ENCODE assay signal across 26 cellular contexts in genomic region chr9:135336722-135337490, GRCh38.
A peak's percentile ranks its signal among the peaks of the same experiment; 100 is the strongest.
DNase-seq lines count a peak whose midpoint lies in the region; ATAC-seq, FAIRE-seq and TF ChIP-seq lines count a peak whose summit lies in the region.
"Had no signal": no experiment of that assay in that cellular context is flagged by ENCODE, and none has a peak within 500 bp of the region (broad histone marks: within the 10 kb centered on the region; RNA-seq: fewer than 3 reads in every experiment).

No MANE protein-coding gene starts in this region.

- H3K36me3 ChIP-seq in HEK293 (ENCODE audit: control insufficient read depth in 2 of 2, insufficient read depth in 1 of 2, low read length in 2 of 2) (no peaks in the 10 kb centered on the region), H1 (ENCODE audit: control insufficient read depth in 2 of 4, insufficient read depth in 4 of 4, low read length in 3 of 4) (no peaks in the 10 kb centered on the region), trophoblast cell (ENCODE audit: control insufficient read depth in 1 of 2, insufficient read depth in 2 of 2, low read length in 2 of 2) (no peaks in the 10 kb centered on the region), GM23248 (ENCODE audit: low read depth) (no peaks in the 10 kb centered on the region)
- H3K36me3 ChIP-seq: heart right ventricle, left ventricle myocardium inferior, thoracic aorta had no signal

- TF ChIP-seq CTCF in HEK293 (tag by site-specific recombination; IDR thresholded peaks at IDR 0.05): no peak
- no peak for TF ChIP-seq CTCF in H1 (IDR thresholded peaks at IDR 0.05; ENCODE audit: control extremely low read depth in 1 of 3, insufficient read depth in 1 of 3, low read depth in 1 of 3, low read length in 3 of 3)

- no peak overlapping the region for H3K4me3 ChIP-seq in HEK293 (ENCODE audit: low read depth, low read length)
- no peak overlapping the region; a peak in 1 of 8 replicates for H3K4me3 ChIP-seq in H1 (ENCODE audit: extremely low read depth in 1 of 4, insufficient read depth in 2 of 4, low read depth in 3 of 4, low read length in 4 of 4)
- peak overlapping the region; percentile 10 for H3K4me3 ChIP-seq in trophoblast cell (ENCODE audit: low read depth, low read length)
- H3K4me3 ChIP-seq in GM23248: no peak overlapping the region
- H3K4me3 ChIP-seq: heart right ventricle, left ventricle myocardium inferior, thoracic aorta had no signal

- WGBS in H1 (ENCODE audit: extremely low coverage in 1 of 2, insufficient coverage in 1 of 2, insufficient read length in 1 of 2, insufficient replicate concordance in 2 of 2, low coverage in 1 of 2, low lambda C conversion rate in 2 of 2, missing lambda C conversion rate in 1 of 2), 2 experiments: 89% methylated on average over 22 of the region's 22 CpGs; no CpG with 5 or more reads in 1 of the 2 experiments
- WGBS in trophoblast cell (ENCODE audit: extremely low coverage, insufficient coverage, insufficient read length): no CpG with 5 or more reads among the region's 22 CpGs
- 52 to 55% methylated on average over 21 to 22 of the region's 22 CpGs for WGBS in GM23248 (ENCODE audit: low coverage in 1 of 2, low lambda C conversion rate in 2 of 2, missing lambda C conversion rate in 2 of 2), 2 experiments

- ATAC-seq in HG02938 (IDR thresholded peaks at IDR 0.05; ENCODE audit: unreplicated experiment): no peak
- ATAC-seq: heart right ventricle; stimulated activated naive B cell treated with anti-CD40 and anti-IgM and Interleukin-4, amounts not matched to agents 10 μg/mL and 1 μg/mL and 100 μg/mL, for 72 hours had no signal

- H2BK12ac ChIP-seq in H1 (ENCODE audit: low read depth, low read length) (peak overlapping the region; percentile 96; the same call in 1 of the 2 replicates), trophoblast cell (ENCODE audit: low read length) (no peak overlapping the region)

- peaks cover 0 to 6% of the 10 kb centered on the region in 2 experiments for H4K20me1 ChIP-seq in H1 (replicated peaks in 1 of 2; ENCODE audit: control insufficient read depth in 1 of 2, insufficient read depth in 2 of 2, low read length in 2 of 2)
- no peaks in the 10 kb centered on the region for H4K20me1 ChIP-seq in GM23248 (ENCODE audit: insufficient read depth)

- H4K8ac ChIP-seq in H1 (ENCODE audit: extremely low read depth, insufficient read depth, low read length): no peak overlapping the region; the same call in 1 of the 2 replicates
- H4K8ac ChIP-seq in trophoblast cell (ENCODE audit: low read depth, low read length): no peak overlapping the region

- in situ Hi-C loops in GM23248 (cut with MboI): no loop called here

- H3K9ac ChIP-seq in H1 (replicated peaks in 1 of 4; ENCODE audit: extremely low read depth in 1 of 4, low read depth in 3 of 4, low read length in 3 of 4): no peak overlapping the region
- no peak overlapping the region for H3K9ac ChIP-seq in trophoblast cell (ENCODE audit: low read length)
- H3K9ac ChIP-seq in GM23248: no peak overlapping the region

- H3K4ac ChIP-seq in H1 (replicated peaks; ENCODE audit: insufficient read length, low read depth, low read length) (peak overlapping the region; percentile 97), trophoblast cell (ENCODE audit: low read depth, low read length) (no peak overlapping the region)

- no peaks in the 10 kb centered on the region for H3F3A ChIP-seq in GM23248 (ENCODE audit: insufficient read depth)

- POLR2A ChIA-PET in HEK293 (lab: Yijun Ruan, JAX) (no interaction called here), H1 (lab: Charles Lee; ENCODE audit: partially characterized antibody) (no interaction called here)

- DNase-seq in Daoy (ENCODE audit: low read depth) (peak; percentile 2), H1 (ENCODE audit: low read depth in 1 of 2, low spot score in 2 of 2) (peak in 1 of 2 experiments; percentile 41), trophoblast cell (no peak), activated gamma-delta T cell treated with Interleukin-2 at 50 U/mL for 16 hours (no peak), GM23248 (no peak)
- DNase-seq in stimulated activated CD4-positive, alpha-beta T cell treated with anti-CD3 and anti-CD28 coated beads, Interleukin-4, amount 100 ng/mL, for 24 hours: no peak
- DNase-seq: activated CD4-positive, alpha-beta T cell treated with anti-CD3 and anti-CD28 coated beads for 4 hours; activated naive CD4-positive, alpha-beta T cell; CD4-positive, alpha-beta memory T cell; DMS153; GF-D8; heart right ventricle; left ventricle myocardium inferior; midbrain; NCI-H1048; NCI-H187 treated with DMSO at 0.1 percent for 48 hours; NCI-H2227 treated with DMSO at 0.1 percent for 48 hours; NCI-H82; nephron progenitor cell; SHP77 treated with DMSO at 0.1 percent for 48 hours; stimulated activated CD4-positive, alpha-beta T cell treated with anti-CD3 and anti-CD28 coated beads, Interleukin-1b, Interleukin-23, amount 100 ng/mL, for 48 hours; stimulated activated naive B cell treated with anti-CD40 and anti-IgM and Interleukin-4, amounts not matched to agents 10 μg/mL and 1 μg/mL and 100 μg/mL, for 72 hours had no signal

- TF ChIP-seq EP300 in H1 (IDR thresholded peaks at IDR 0.05; ENCODE audit: borderline replicate concordance in 1 of 2, low read depth in 2 of 2, low read length in 2 of 2): no peak

- H2BK5ac ChIP-seq in H1 (ENCODE audit: low read depth, low read length): peak overlapping the region; percentile 78
- H2BK5ac ChIP-seq in trophoblast cell (ENCODE audit: low read depth, low read length, poor library complexity): no peak overlapping the region

- peak overlapping the region; percentile 35 for H3K14ac ChIP-seq in H1 (ENCODE audit: insufficient read length)
- H3K14ac ChIP-seq in trophoblast cell (ENCODE audit: low read length): no peak overlapping the region

- H2BK120ac ChIP-seq in H1 (replicated peaks; ENCODE audit: low read depth, low read length) (peak overlapping the region; percentile 55), trophoblast cell (ENCODE audit: insufficient read depth, low read length, poor library complexity) (no peak overlapping the region)

- H3K18ac ChIP-seq in H1 (ENCODE audit: extremely low read depth, low read length): peak overlapping the region; percentile 84; the same call in 1 of the 2 replicates
- H3K18ac ChIP-seq in trophoblast cell (ENCODE audit: low read length): no peak overlapping the region

- H3K9me3 ChIP-seq in HEK293 (ENCODE audit: control insufficient read depth, insufficient read depth, low read depth, low read length) (no peaks in the 10 kb centered on the region), H1 (ENCODE audit: insufficient read depth in 2 of 2, low read depth in 1 of 2, low read length in 1 of 2) (0 out of 4 replicates have a peak, but pooled peaks cover 0 to 6% of the 10 kb centered on the region in 2 experiments), trophoblast cell (ENCODE audit: insufficient read depth, low read depth, low read length) (peaks cover 7% of the 10 kb centered on the region), GM23248 (ENCODE audit: low read depth) (no peaks in the 10 kb centered on the region)
- H3K9me3 ChIP-seq: heart right ventricle, left ventricle myocardium inferior, thoracic aorta had no signal

- no peak overlapping the region for H4K5ac ChIP-seq in H1 (ENCODE audit: insufficient read length, low read depth, low read length)

- H4K91ac ChIP-seq in H1 (replicated peaks; ENCODE audit: insufficient read length, low read length) (peak overlapping the region; percentile 99), trophoblast cell (ENCODE audit: low read depth, low read length) (no peak overlapping the region)

- no peak overlapping the region for H3K4me2 ChIP-seq in H1 (ENCODE audit: insufficient read depth in 1 of 2, low read depth in 2 of 2, low read length in 2 of 2)
- H3K4me2 ChIP-seq in trophoblast cell (ENCODE audit: low read length): no peak overlapping the region
- H3K4me2 ChIP-seq in GM23248 (ENCODE audit: unreplicated experiment): no peak overlapping the region

- no peak for FAIRE-seq in H1 (lab: Jason Lieb, UNC)
- FAIRE-seq: TTC549 had no signal

- H2AK5ac ChIP-seq in H1 (ENCODE audit: low read depth, low read length) (peak overlapping the region; percentile 94), trophoblast cell (ENCODE audit: low read length) (no peak overlapping the region)

- H4K12ac ChIP-seq in trophoblast cell (ENCODE audit: low read depth, low read length): no peak overlapping the region

- peaks cover 10% of the 10 kb centered on the region; the same call in 1 of the 2 replicates for H3K23me2 ChIP-seq in H1 (ENCODE audit: low read depth, low read length)

- CTCF ChIA-PET in HEK293 (lab: Yijun Ruan, JAX): interaction anchor here (0.5 kb wide), 1 partner anchor 76 kb away, joined by 3 read pairs; no protein-coding TSS in a partner anchor
- CTCF ChIA-PET in H1 (lab: Charles Lee; ENCODE audit: partially characterized antibody): interaction anchor here (0.9 to 1.5 kb wide), 3 partner anchors 23 to 76 kb away, joined by 4 to 5 read pairs (median 4); no protein-coding TSS in a partner anchor

- peak overlapping the region; percentile 99 for H2BK20ac ChIP-seq in H1 (ENCODE audit: low read length)

- no peak overlapping the region for H3K27ac ChIP-seq in HEK293 (ENCODE audit: extremely low read depth, low read depth, low read length)
- no peak overlapping the region for H3K27ac ChIP-seq in H1 (ENCODE audit: low read depth, low read length)
- H3K27ac ChIP-seq in trophoblast cell (ENCODE audit: low read depth, low read length): no peak overlapping the region
- H3K27ac ChIP-seq in GM23248: no peak overlapping the region
- H3K27ac ChIP-seq: heart right ventricle, left ventricle myocardium inferior, thoracic aorta had no signal

- TF ChIP-seq POLR2A in H1 (IDR thresholded peaks at IDR 0.05; ENCODE audit: control extremely low read depth in 1 of 2, low read depth in 2 of 2, low read length in 2 of 2): no peak

- no peak overlapping the region for H3K56ac ChIP-seq in H1 (replicated peaks; ENCODE audit: insufficient read length, low read depth, low read length)

- no peak for TF ChIP-seq RAD21 in H1 (IDR thresholded peaks at IDR 0.05 in 1 of 2, conservative IDR thresholded peaks at IDR 0.05 in 1 of 2; ENCODE audit: low read depth in 2 of 2, low read length in 2 of 2)

- H2BK15ac ChIP-seq in H1 (ENCODE audit: low read length): peak overlapping the region; percentile 99

- no peak overlapping the region for H2AFZ ChIP-seq in H1 (ENCODE audit: low read length)
- no peak overlapping the region for H2AFZ ChIP-seq in trophoblast cell (ENCODE audit: insufficient read depth, low read length, poor library complexity)
- H2AFZ ChIP-seq in GM23248: no peak overlapping the region

- peaks cover 3% of the 10 kb centered on the region; the same call in 1 of the 2 replicates for H3K79me1 ChIP-seq in H1 (ENCODE audit: low read depth, low read length)
- H3K79me1 ChIP-seq in trophoblast cell (ENCODE audit: low read length): no peaks in the 10 kb centered on the region

- H3K9me2 ChIP-seq in GM23248 (ENCODE audit: insufficient read depth): no peaks in the 10 kb centered on the region

- H3K23ac ChIP-seq in H1 (ENCODE audit: insufficient read length): no peak overlapping the region
- H3K23ac ChIP-seq in trophoblast cell (ENCODE audit: low read length): no peak overlapping the region

- H3K79me2 ChIP-seq in H1 (ENCODE audit: control insufficient read depth in 1 of 2, insufficient read depth in 2 of 2, low read length in 2 of 2) (no peaks in the 10 kb centered on the region), trophoblast cell (ENCODE audit: control insufficient read depth, insufficient read depth, low read length, poor library complexity) (no peaks in the 10 kb centered on the region), GM23248 (ENCODE audit: insufficient read depth) (no peaks in the 10 kb centered on the region)

- H3K4me1 ChIP-seq in HEK293 (ENCODE audit: control insufficient read depth, insufficient read depth, low read length) (no peaks in the 10 kb centered on the region; the same call in 1 of the 2 replicates), H1 (replicated peaks in 1 of 4; ENCODE audit: control insufficient read depth in 3 of 4, insufficient read depth in 4 of 4, low read length in 3 of 4) (peaks cover 2 to 27% (median 24%) of the 10 kb centered on the region in 4 experiments), trophoblast cell (ENCODE audit: control insufficient read depth in 1 of 2, insufficient read depth in 2 of 2, low read length in 2 of 2) (no peaks in the 10 kb centered on the region), GM23248 (ENCODE audit: insufficient read depth) (no peaks in the 10 kb centered on the region)
- H3K4me1 ChIP-seq: left ventricle myocardium inferior had no signal

- H3K27me3 ChIP-seq in H1 (replicated peaks in 1 of 4; ENCODE audit: control insufficient read depth in 3 of 4, extremely low read depth in 1 of 4, insufficient read depth in 3 of 4, low read length in 3 of 4): peaks cover 0 to 3% (median 0%) of the 10 kb centered on the region in 4 experiments; a peak in 1 of 7 replicates
- H3K27me3 ChIP-seq in trophoblast cell (ENCODE audit: insufficient read depth, low read length): no peaks in the 10 kb centered on the region
- peaks cover 12% of the 10 kb centered on the region; the same call in 1 of the 2 replicates for H3K27me3 ChIP-seq in GM23248 (replicated peaks; ENCODE audit: insufficient read depth)
